In the genomic region with DNA sequence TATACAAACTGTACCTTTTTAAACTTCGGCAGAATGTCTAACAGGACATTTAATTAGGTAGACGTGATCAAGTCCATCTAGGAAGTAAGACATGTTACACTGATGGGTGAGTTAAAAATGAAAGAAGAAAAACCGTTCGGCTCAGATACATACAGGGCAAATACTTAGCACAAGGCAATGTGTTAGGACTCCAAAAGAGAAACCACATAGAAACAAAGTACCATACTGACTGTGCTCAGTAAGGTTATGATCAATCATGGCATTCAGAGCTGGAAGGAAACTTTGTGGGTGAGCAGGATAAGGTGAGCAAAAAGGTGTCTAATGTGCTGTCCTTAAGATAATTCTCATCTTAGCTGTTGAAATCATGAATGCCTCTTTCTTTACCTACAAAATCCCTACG, we compare ENCODE assay signal across 13 cellular contexts.
DNase-seq lines count a peak whose midpoint lies in the region; ATAC-seq and TF ChIP-seq lines count a peak whose summit lies in the region.
"Had no signal": no experiment of that assay in that cellular context is flagged by ENCODE, and none has a peak within 500 bp of the region (broad histone marks: within the 10 kb centered on the region; RNA-seq: fewer than 3 reads in every experiment).

No MANE protein-coding gene starts in this region.

- H3K36me3 ChIP-seq in CD4-positive, alpha-beta memory T cell (ENCODE audit: insufficient read depth, low read length) = no peaks in the 10 kb centered on the region
- H3K36me3 ChIP-seq in neural progenitor cell = no peaks in the 10 kb centered on the region

- H3K27ac Mint-ChIP-seq in CD4-positive, alpha-beta memory T cell = peak overlapping the region in 4 of 7 donors; percentile 4 to 52 (median 17)
- no peak overlapping the region for H3K27ac Mint-ChIP-seq in neural progenitor cell
- H3K27ac Mint-ChIP-seq: GM23338, type B pancreatic cell had no signal

- peaks cover 13 to 27% (median 18%) of the 10 kb centered on the region in 4 donors for H3K4me1 Mint-ChIP-seq in CD4-positive, alpha-beta memory T cell
- H3K4me1 Mint-ChIP-seq in neural progenitor cell = peaks cover 6% of the 10 kb centered on the region
- H3K4me1 Mint-ChIP-seq: GM23338 had no signal

- H4K20me1 ChIP-seq in neural progenitor cell (ENCODE audit: low read depth) = no peaks in the 10 kb centered on the region

- H3K4me3 ChIP-seq in CD4-positive, alpha-beta memory T cell (ENCODE audit: low read length in 2 of 2) = no peak overlapping the region
- H3K4me3 ChIP-seq in neural progenitor cell = no peak overlapping the region
- H3K4me3 ChIP-seq: GM23338 had no signal

- H3F3A ChIP-seq in neural progenitor cell (ENCODE audit: low read depth) = no peaks in the 10 kb centered on the region

- no peak for DNase-seq in CD4-positive, alpha-beta memory T cell
- DNase-seq in neural progenitor cell (ENCODE audit: low spot score) (no peak), NCI-H1417 treated with DMSO at 0.1 percent for 48 hours (lab: John Stamatoyannopoulos, UW) (no peak), NCI-H2171 (lab: John Stamatoyannopoulos, UW) (no peak), anterior cingulate cortex (lab: John Stamatoyannopoulos, UW) (no peak)
- DNase-seq: activated naive CD4-positive, alpha-beta T cell treated with anti-CD3 and anti-CD28 coated beads, Interleukin-2, amount 50 U/mL, for 16 hours; GF-D8; glutamatergic neuron had no signal

- no peak overlapping the region for H2AFZ ChIP-seq in neural progenitor cell (replicated peaks)
- H2AFZ ChIP-seq: GM23338 had no signal

- no peaks in the 10 kb centered on the region for H3K9me3 Mint-ChIP-seq in CD4-positive, alpha-beta memory T cell
- no peaks in the 10 kb centered on the region for H3K9me3 Mint-ChIP-seq in neural progenitor cell
- H3K9me3 Mint-ChIP-seq: GM23338, type B pancreatic cell had no signal

- H3K9me3 ChIP-seq in CD4-positive, alpha-beta memory T cell (ENCODE audit: control insufficient read depth in 1 of 2, low read length in 2 of 2) = no peaks in the 10 kb centered on the region
- no peaks in the 10 kb centered on the region for H3K9me3 ChIP-seq in neural progenitor cell (ENCODE audit: low read depth)

- no peak overlapping the region for H3K4me3 Mint-ChIP-seq in CD4-positive, alpha-beta memory T cell
- no peak overlapping the region for H3K4me3 Mint-ChIP-seq in neural progenitor cell
- H3K4me3 Mint-ChIP-seq: GM23338, type B pancreatic cell had no signal

- H3K4me2 ChIP-seq in neural progenitor cell = no peak overlapping the region
- H3K4me2 ChIP-seq: GM23338 had no signal

- intact Hi-C loops in CD4-positive, alpha-beta memory T cell (cut with micrococcal nuclease) = no loop called here

- H3K9ac ChIP-seq in neural progenitor cell = no peak overlapping the region

- peak; percentile 45 for ATAC-seq in GM19043 (IDR thresholded peaks at IDR 0.05; ENCODE audit: low read depth, unreplicated experiment)
- ATAC-seq in HG02852 (IDR thresholded peaks at IDR 0.05; ENCODE audit: unreplicated experiment) = peak; percentile 66
- peak; percentile 43 for ATAC-seq in HG03575 (IDR thresholded peaks at IDR 0.05; ENCODE audit: extremely low read depth, insufficient number of reproducible peaks, low FRiP score, unreplicated experiment)
- ATAC-seq: GM23338 had no signal

- no peaks in the 10 kb centered on the region for H3K79me2 ChIP-seq in neural progenitor cell (ENCODE audit: low read depth)

- CTCF ChIA-PET in CD4-positive, alpha-beta memory T cell (lab: Charles Lee; ENCODE audit: partially characterized antibody) = no interaction called here

- no peaks in the 10 kb centered on the region for H3K4me1 ChIP-seq in CD4-positive, alpha-beta memory T cell (ENCODE audit: insufficient read depth, low read length)
- H3K4me1 ChIP-seq in neural progenitor cell = no peaks in the 10 kb centered on the region

- H3K27ac ChIP-seq in CD4-positive, alpha-beta memory T cell (ENCODE audit: low read depth, low read length) = no peak overlapping the region
- no peak overlapping the region for H3K27ac ChIP-seq in neural progenitor cell

- TF ChIP-seq CTCF in neural progenitor cell (IDR thresholded peaks at IDR 0.05) = no peak

- no peaks in the 10 kb centered on the region for H3K27me3 ChIP-seq in CD4-positive, alpha-beta memory T cell (ENCODE audit: insufficient read depth, low read length)
- no peaks in the 10 kb centered on the region for H3K27me3 ChIP-seq in neural progenitor cell

- no peaks in the 10 kb centered on the region for H3K27me3 Mint-ChIP-seq in CD4-positive, alpha-beta memory T cell
- no peaks in the 10 kb centered on the region for H3K27me3 Mint-ChIP-seq in neural progenitor cell (ENCODE audit: insufficient read depth, low read depth)
- H3K27me3 Mint-ChIP-seq: type B pancreatic cell had no signal

- H3K36me3 Mint-ChIP-seq in CD4-positive, alpha-beta memory T cell = peaks cover 41 to 47% of the 10 kb centered on the region in 2 donors
- H3K36me3 Mint-ChIP-seq in neural progenitor cell = peaks cover 6% of the 10 kb centered on the region

- POLR2A ChIA-PET in CD4-positive, alpha-beta memory T cell (lab: Charles Lee; ENCODE audit: partially characterized antibody) = no interaction called here
